Comparison of ENCODE assay signal across 9 cellular contexts in genomic region chr2:65320042-65320711, GRCh38.
DNase-seq lines count a peak whose midpoint lies in the region; ATAC-seq and TF ChIP-seq lines count a peak whose summit lies in the region.
"Had no signal": no experiment of that assay in that cellular context is flagged by ENCODE, and none has a peak within 500 bp of the region (broad histone marks: within the 10 kb centered on the region; RNA-seq: fewer than 3 reads in every experiment).

No MANE protein-coding gene starts in this region.

- H3K4me1 ChIP-seq in body of pancreas (no peaks in the 10 kb centered on the region), muscle layer of duodenum (ENCODE audit: control insufficient read depth in 1 of 2, insufficient read depth in 2 of 2, low read length in 2 of 2) (peaks cover 0 to 7% of the 10 kb centered on the region in 2 donors)

- WGBS in body of pancreas, 2 donors, result 76 to 77% methylated on average over 8 to 9 of the region's 9 CpGs

- TF ChIP-seq CTCF in body of pancreas (IDR thresholded peaks at IDR 0.05), result no peak

- H3K4me3 ChIP-seq in body of pancreas, result no peak overlapping the region
- no peak overlapping the region for H3K4me3 ChIP-seq in muscle layer of duodenum (ENCODE audit: low read depth in 1 of 2, low read length in 2 of 2)
- H3K4me3 ChIP-seq: BLaER1 treated with 17β-estradiol and CSF1 and Interleukin-3, amounts not matched to agents 10 nM and 100 nM had no signal

- peak overlapping the region in 1 of 4 donors; percentile 17 for H3K27ac ChIP-seq in body of pancreas
- H3K27ac ChIP-seq in muscle layer of duodenum (ENCODE audit: low read length), result peak overlapping the region; percentile 32
- H3K27ac ChIP-seq: BLaER1 treated with 17β-estradiol and CSF1 and Interleukin-3, amounts not matched to agents 10 nM and 100 nM had no signal

- ATAC-seq in GM21737 (IDR thresholded peaks at IDR 0.05; ENCODE audit: unreplicated experiment), result peak; percentile 46
- ATAC-seq in body of pancreas, result peak; percentile 46

- DNase-seq in NK-92 treated with Interleukin-12 subunit alpha and Interleukin-12 subunit beta, amount 100 ng/mL, for 24 hours (lab: John Stamatoyannopoulos, UW), result peak; percentile 29
- DNase-seq in NK-92 (lab: John Stamatoyannopoulos, UW; ENCODE audit: unreplicated experiment) (no peak), HuH-7 (ENCODE audit: low spot score) (peak; percentile 56), body of pancreas (peak in 1 of 4 donors; percentile 37), cerebellum (ENCODE audit: low spot score) (no peak), NCI-H1436 (lab: John Stamatoyannopoulos, UW) (no peak)

- H3K36me3 ChIP-seq in body of pancreas (replicated peaks in 1 of 2; ENCODE audit: insufficient read depth in 1 of 2, low read depth in 2 of 2) (peaks cover 0 to 2% of the 10 kb centered on the region in 2 donors), muscle layer of duodenum (ENCODE audit: control insufficient read depth in 1 of 2, insufficient read depth in 2 of 2, low read length in 2 of 2) (peaks cover 11 to 17% of the 10 kb centered on the region in 2 donors)

- H3K27me3 ChIP-seq in body of pancreas, result no peaks in the 10 kb centered on the region
- no peaks in the 10 kb centered on the region for H3K27me3 ChIP-seq in muscle layer of duodenum (ENCODE audit: low read depth, low read length)
- H3K27me3 ChIP-seq: BLaER1 treated with 17β-estradiol and CSF1 and Interleukin-3, amounts not matched to agents 10 nM and 100 nM had no signal

- TF ChIP-seq POLR2A in body of pancreas (IDR thresholded peaks at IDR 0.05), result no peak

- intact Hi-C loops in body of pancreas (cut with DNase I), result no loop called here

- H3K9me3 ChIP-seq in body of pancreas (no peaks in the 10 kb centered on the region), muscle layer of duodenum (ENCODE audit: control insufficient read depth in 1 of 2, low read length in 2 of 2) (no peaks in the 10 kb centered on the region)

Comparison
In these comparisons a context has a peak if more than half of its experiments do, and no peak if none do; other contexts are left out.
1. DNase-seq: peak in NK-92 treated with Interleukin-12 subunit alpha and Interleukin-12 subunit beta, amount 100 ng/mL, for 24 hours (single experiment) and HuH-7 (single experiment); none in NK-92 (single experiment), cerebellum (single experiment) and NCI-H1436 (single experiment).